In genomic region chr9:85014292-85014691, GRCh38 we compare ENCODE assay signal across 6 cellular contexts.
"Had no signal": no experiment of that assay in that cellular context is flagged by ENCODE, and none has a peak within 500 bp of the region (broad histone marks: within the 10 kb centered on the region; RNA-seq: fewer than 3 reads in every experiment).

No MANE protein-coding gene starts in this region.

- DNase-seq: IMR-90, KBM-7, KG1 had no signal

- H3K27ac ChIP-seq: HL-60 had no signal

- ATAC-seq: K562 had no signal

- FAIRE-seq: HTR-8/SVneo, K562 had no signal

- H3K4me3 ChIP-seq: K562 had no signal
